Comparison of ENCODE assay signal across 8 cellular contexts in the genomic region with DNA sequence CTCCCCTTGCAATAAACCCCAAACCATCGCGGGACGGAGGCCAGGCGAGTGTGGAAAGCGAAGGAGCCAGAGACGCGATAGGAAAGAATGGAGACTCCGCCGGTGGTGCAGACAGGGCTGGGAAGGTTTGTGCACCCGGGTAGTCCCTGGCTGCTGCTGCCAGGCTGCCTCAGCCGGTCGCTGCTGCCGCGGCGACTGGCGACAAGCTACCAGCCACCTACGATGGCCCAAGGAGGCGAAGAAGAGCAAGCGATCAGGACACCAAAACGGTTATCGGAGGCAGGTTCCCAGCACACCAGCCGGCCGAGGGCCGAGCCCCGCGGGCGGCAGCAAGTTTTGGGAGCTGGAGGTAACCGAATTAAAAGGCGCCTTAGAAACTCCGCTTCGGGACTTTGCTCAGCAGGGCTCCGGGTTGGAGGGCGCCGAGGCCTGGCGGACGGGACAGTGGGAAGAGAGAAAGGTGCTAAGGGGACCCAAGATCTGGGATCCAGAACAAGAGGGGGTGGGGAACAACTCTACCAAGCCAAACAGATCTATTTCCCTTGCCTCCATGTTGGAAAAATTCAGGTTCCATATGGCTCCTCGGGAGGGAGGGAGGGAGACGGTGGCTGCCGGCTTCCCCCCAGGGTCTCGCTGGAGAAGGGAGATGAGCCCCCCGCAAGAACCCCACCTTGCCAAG. TPM values are rescaled to one million over a fixed set of nuclear protein-coding genes. Genes with fewer than 3 reads are reported as not detected.
DNase-seq lines count a peak whose midpoint lies in the region; ATAC-seq and TF ChIP-seq lines count a peak whose summit lies in the region.

No MANE protein-coding gene starts in this region.

- H4K20me1 ChIP-seq in GM23338 (replicated peaks; ENCODE audit: insufficient read depth) = peaks cover 45% of the 10 kb centered on the region

- H3K27me3 Mint-ChIP-seq in GM23338 (ENCODE audit: insufficient read depth, low read depth, poor library complexity) = peaks cover 99% of the 10 kb centered on the region
- H3K27me3 Mint-ChIP-seq in activated T-helper 2 cell treated with anti-CD3 and anti-CD28 coated beads, Interferon-gamma antibody, Interleukin-2, Interleukin-4, amounts not matched to agents 10 μg/mL and 5 μg/mL and 100 μg/mL, durations not matched to agents 14 hours and 24 hours and 36 hours (ENCODE audit: low read depth) = peaks cover 21% of the 10 kb centered on the region

- H3K36me3 Mint-ChIP-seq in GM23338 (ENCODE audit: low read depth) = no peaks in the 10 kb centered on the region
- peaks cover 7% of the 10 kb centered on the region for H3K36me3 Mint-ChIP-seq in activated T-helper 2 cell treated with anti-CD3 and anti-CD28 coated beads, Interferon-gamma antibody, Interleukin-2, Interleukin-4, amounts not matched to agents 10 μg/mL and 5 μg/mL and 100 μg/mL, durations not matched to agents 14 hours and 24 hours and 36 hours (ENCODE audit: low read depth)

- peaks cover 100% of the 10 kb centered on the region for H3K27me3 ChIP-seq in GM23338 (ENCODE audit: insufficient read depth)
- H3K27me3 ChIP-seq in SJCRH30 = no peaks in the 10 kb centered on the region
- peaks cover 78% of the 10 kb centered on the region for H3K27me3 ChIP-seq in neuron (ENCODE audit: insufficient read depth, low read length)

- peaks cover 42% of the 10 kb centered on the region for H3F3A ChIP-seq in GM23338 (replicated peaks; ENCODE audit: low read depth)

- TF ChIP-seq CTCF in GM23338 (conservative IDR thresholded peaks at IDR 0.05; ENCODE audit: low read depth in 2 of 2) (no peak), fibroblast of the aortic adventitia (IDR thresholded peaks at IDR 0.05; ENCODE audit: insufficient read depth, low read length) (no peak)

- H3K36me3 ChIP-seq in GM23338 (ENCODE audit: insufficient read depth) (no peaks in the 10 kb centered on the region), SJCRH30 (peaks cover 10% of the 10 kb centered on the region; the same call in 1 of the 2 replicates), neuron (ENCODE audit: insufficient read depth, low read length) (no peaks in the 10 kb centered on the region)

- peak overlapping the region; percentile 39 for H3K4me3 ChIP-seq in GM23338
- peak overlapping the region; percentile 62 for H3K4me3 ChIP-seq in SJCRH30
- peak overlapping the region; percentile 69 for H3K4me3 ChIP-seq in fibroblast of the aortic adventitia (ENCODE audit: low read depth, low read length)
- peak overlapping the region; percentile 23 for H3K4me3 ChIP-seq in neuron (ENCODE audit: low read length)

- H3K79me2 ChIP-seq in GM23338 (replicated peaks; ENCODE audit: insufficient read depth) = no peaks in the 10 kb centered on the region

- intact Hi-C loops in activated T-helper 2 cell treated with anti-CD3 and anti-CD28 coated beads, Interferon-gamma antibody, Interleukin-2, Interleukin-4, amounts not matched to agents 10 μg/mL and 5 μg/mL and 100 μg/mL, durations not matched to agents 14 hours and 24 hours and 36 hours (cut with micrococcal nuclease) = no loop called here

- peak overlapping the region; percentile 44; the same call in 1 of the 3 replicates for H3K4me3 Mint-ChIP-seq in GM23338
- no peak overlapping the region for H3K4me3 Mint-ChIP-seq in activated T-helper 2 cell treated with anti-CD3 and anti-CD28 coated beads, Interferon-gamma antibody, Interleukin-2, Interleukin-4, amounts not matched to agents 10 μg/mL and 5 μg/mL and 100 μg/mL, durations not matched to agents 14 hours and 24 hours and 36 hours (ENCODE audit: low read depth)

- H3K27ac ChIP-seq in GM23338 (ENCODE audit: low read depth) = no peak overlapping the region
- peak overlapping the region; percentile 52 for H3K27ac ChIP-seq in SJCRH30

- ATAC-seq in GM23338 (no peak), HG03565 (IDR thresholded peaks at IDR 0.05; ENCODE audit: unreplicated experiment) (no peak), GM21423 (IDR thresholded peaks at IDR 0.05; ENCODE audit: unreplicated experiment) (no peak)

- no peaks in the 10 kb centered on the region for H3K9me2 ChIP-seq in GM23338 (ENCODE audit: insufficient read depth)

- no peak overlapping the region for H2AFZ ChIP-seq in GM23338
- no peak overlapping the region for H2AFZ ChIP-seq in neuron (ENCODE audit: low read depth, low read length)

- H3K27ac Mint-ChIP-seq in GM23338 = no peak overlapping the region
- H3K27ac Mint-ChIP-seq in activated T-helper 2 cell treated with anti-CD3 and anti-CD28 coated beads, Interferon-gamma antibody, Interleukin-2, Interleukin-4, amounts not matched to agents 10 μg/mL and 5 μg/mL and 100 μg/mL, durations not matched to agents 14 hours and 24 hours and 36 hours = no peak overlapping the region

- H3K9me3 ChIP-seq in SJCRH30 (replicated peaks) (no peaks in the 10 kb centered on the region), neuron (ENCODE audit: low read length) (no peaks in the 10 kb centered on the region)

- DNase-seq in GM23338 (ENCODE audit: low spot score) (peak; percentile 40), SJCRH30 (no peak), fibroblast of the aortic adventitia (ENCODE audit: low read depth) (peak; percentile 56)
- DNase-seq in stimulated activated CD4-positive, alpha-beta T cell treated with anti-CD3 and anti-CD28 coated beads, Interleukin-12 subunit alpha, Interleukin-12 subunit beta, amount 100 ng/mL, for 4 hours = no peak
- DNase-seq in activated T-helper 2 cell treated with anti-CD3 and anti-CD28 coated beads, Interferon-gamma antibody, Interleukin-2, Interleukin-4, amounts not matched to agents 10 μg/mL and 5 μg/mL and 100 μg/mL, durations not matched to agents 14 hours and 24 hours and 36 hours (ENCODE audit: low spot score) = no peak

- H3K4me1 ChIP-seq in GM23338 (ENCODE audit: insufficient read depth) = peaks cover 58% of the 10 kb centered on the region
- peaks cover 16% of the 10 kb centered on the region for H3K4me1 ChIP-seq in SJCRH30
- H3K4me1 ChIP-seq in neuron (ENCODE audit: insufficient read depth, low read length) = no peaks in the 10 kb centered on the region

- H3K9me3 Mint-ChIP-seq in GM23338 = no peaks in the 10 kb centered on the region; the same call in 2 of the 3 replicates
- H3K9me3 Mint-ChIP-seq in activated T-helper 2 cell treated with anti-CD3 and anti-CD28 coated beads, Interferon-gamma antibody, Interleukin-2, Interleukin-4, amounts not matched to agents 10 μg/mL and 5 μg/mL and 100 μg/mL, durations not matched to agents 14 hours and 24 hours and 36 hours = no peaks in the 10 kb centered on the region

- H3K4me1 Mint-ChIP-seq in GM23338 = peaks cover 35% of the 10 kb centered on the region
- peaks cover 9% of the 10 kb centered on the region for H3K4me1 Mint-ChIP-seq in activated T-helper 2 cell treated with anti-CD3 and anti-CD28 coated beads, Interferon-gamma antibody, Interleukin-2, Interleukin-4, amounts not matched to agents 10 μg/mL and 5 μg/mL and 100 μg/mL, durations not matched to agents 14 hours and 24 hours and 36 hours (ENCODE audit: low read depth)

- H3K4me2 ChIP-seq in GM23338 = peak overlapping the region; percentile 71

TF ChIP-seq in GM23338, 12 proteins besides CTCF, POLR2A, EP300 and RAD21 (continues in another document):
- TF ChIP-seq ZNF331 (CRISPR knock-in tag; IDR thresholded peaks at IDR 0.05; ENCODE audit: low read depth) = no peak
- no peak for TF ChIP-seq CREB1 (CRISPR knock-in tag; IDR thresholded peaks at IDR 0.05; ENCODE audit: low read depth)
- TF ChIP-seq EZH2 (IDR thresholded peaks at IDR 0.05; ENCODE audit: low read depth, unreplicated experiment) = peak; percentile 94
- no peak for TF ChIP-seq JUNB (IDR thresholded peaks at IDR 0.05; ENCODE audit: unreplicated experiment)

RNA-seq across cellular contexts. Expression of a gene that starts 9.6 kb away (rescaled TPM):
- not detected in 2 replicates for total RNA-seq in GM23338 (2014; rRNA removed; shearing (Covaris generic))
- polyA plus RNA-seq in GM23338 (2016; fragmentation: Nextera tagmentation; extraction: Ambion mirVana) = 0.37 TPM in 1 of 2 replicates, not detected in the other
- 5.9 and 7.6 TPM in 2 replicates for total RNA-seq in SJCRH30 (2014; rRNA removed; shearing (Covaris generic))
- total RNA-seq in fibroblast of the aortic adventitia (ENCODE audit: low replicate concordance) = 1.5 and 9.0 TPM in 2 replicates
- 22.2 and 23.9 TPM in 2 replicates for total RNA-seq in activated T-helper 2 cell treated with anti-CD3 and anti-CD28 coated beads, Interferon-gamma antibody, Interleukin-2, Interleukin-4, amounts not matched to agents 10 μg/mL and 5 μg/mL and 100 μg/mL, durations not matched to agents 14 hours and 24 hours and 36 hours

RNA-seq across cellular contexts. Expression of a gene that starts 23.6 kb away (rescaled TPM):
- not detected in 2 replicates for total RNA-seq in GM23338 (2014; rRNA removed; shearing (Covaris generic))
- polyA plus RNA-seq in GM23338 (2016; fragmentation: Nextera tagmentation; extraction: Ambion mirVana) = not detected in 2 replicates
- total RNA-seq in SJCRH30 (2014; rRNA removed; shearing (Covaris generic)) = 3.7 and 4.3 TPM in 2 replicates
- total RNA-seq in fibroblast of the aortic adventitia (ENCODE audit: low replicate concordance) = 3.8 and 7.0 TPM in 2 replicates
- total RNA-seq in activated T-helper 2 cell treated with anti-CD3 and anti-CD28 coated beads, Interferon-gamma antibody, Interleukin-2, Interleukin-4, amounts not matched to agents 10 μg/mL and 5 μg/mL and 100 μg/mL, durations not matched to agents 14 hours and 24 hours and 36 hours = 3.0 and 3.3 TPM in 2 replicates

RNA-seq across cellular contexts. Expression of a gene that starts 23.7 kb away (rescaled TPM):
- total RNA-seq in GM23338 (2014; rRNA removed; shearing (Covaris generic)) = not detected in 2 replicates
- polyA plus RNA-seq in GM23338 (2016; fragmentation: Nextera tagmentation; extraction: Ambion mirVana) = not detected in 2 replicates
- not detected in 2 replicates for total RNA-seq in SJCRH30 (2014; rRNA removed; shearing (Covaris generic))
- not detected in 2 replicates for total RNA-seq in fibroblast of the aortic adventitia (ENCODE audit: low replicate concordance)
- total RNA-seq in activated T-helper 2 cell treated with anti-CD3 and anti-CD28 coated beads, Interferon-gamma antibody, Interleukin-2, Interleukin-4, amounts not matched to agents 10 μg/mL and 5 μg/mL and 100 μg/mL, durations not matched to agents 14 hours and 24 hours and 36 hours = not detected in 2 replicates

RNA-seq across cellular contexts. Expression of a gene that starts 35.5 kb away (rescaled TPM):
- total RNA-seq in GM23338 (2014; rRNA removed; shearing (Covaris generic)) = 0.17 TPM in 1 of 2 replicates, not detected in the other
- polyA plus RNA-seq in GM23338 (2016; fragmentation: Nextera tagmentation; extraction: Ambion mirVana) = not detected in 2 replicates
- total RNA-seq in SJCRH30 (2014; rRNA removed; shearing (Covaris generic)) = 7.4 and 8.8 TPM in 2 replicates
- 9.7 and 14.2 TPM in 2 replicates for total RNA-seq in fibroblast of the aortic adventitia (ENCODE audit: low replicate concordance)
- 3.8 and 4.6 TPM in 2 replicates for total RNA-seq in activated T-helper 2 cell treated with anti-CD3 and anti-CD28 coated beads, Interferon-gamma antibody, Interleukin-2, Interleukin-4, amounts not matched to agents 10 μg/mL and 5 μg/mL and 100 μg/mL, durations not matched to agents 14 hours and 24 hours and 36 hours

RNA-seq across cellular contexts. Expression of a gene that starts 39.0 kb away (rescaled TPM):
- not detected in 2 replicates for total RNA-seq in GM23338 (2014; rRNA removed; shearing (Covaris generic))
- not detected in 2 replicates for polyA plus RNA-seq in GM23338 (2016; fragmentation: Nextera tagmentation; extraction: Ambion mirVana)
- total RNA-seq in SJCRH30 (2014; rRNA removed; shearing (Covaris generic)) = 0.51 and 0.61 TPM in 2 replicates
- 0.27 and 0.57 TPM in 2 replicates for total RNA-seq in fibroblast of the aortic adventitia (ENCODE audit: low replicate concordance)
- total RNA-seq in activated T-helper 2 cell treated with anti-CD3 and anti-CD28 coated beads, Interferon-gamma antibody, Interleukin-2, Interleukin-4, amounts not matched to agents 10 μg/mL and 5 μg/mL and 100 μg/mL, durations not matched to agents 14 hours and 24 hours and 36 hours = not detected in 2 replicates

Comparison
In these comparisons a context has a peak if more than half of its experiments do, and no peak if none do; other contexts are left out.
1. DNase-seq: peak in GM23338 (single experiment) and fibroblast of the aortic adventitia (single experiment); none in SJCRH30 (0 of 2), stimulated activated CD4-positive, alpha-beta T cell treated with anti-CD3 and anti-CD28 coated beads, Interleukin-12 subunit alpha, Interleukin-12 subunit beta, amount 100 ng/mL, for 4 hours (single experiment) and activated T-helper 2 cell treated with anti-CD3 and anti-CD28 coated beads, Interferon-gamma antibody, Interleukin-2, Interleukin-4, amounts not matched to agents 10 μg/mL and 5 μg/mL and 100 μg/mL, durations not matched to agents 14 hours and 24 hours and 36 hours (single experiment).
2. Peak in every context shown above with its lines, with median percentiles within 50 percentile points of each other: H3K4me3 ChIP-seq.